28 cellular contexts compared by ENCODE assay signal in genomic region chr1:195238313-195238712, GRCh38.
"Had no signal": no experiment of that assay in that cellular context is flagged by ENCODE, and none has a peak within 500 bp of the region (broad histone marks: within the 10 kb centered on the region; RNA-seq: fewer than 3 reads in every experiment).

No MANE protein-coding gene starts in this region.

- H3K4me1 ChIP-seq: esophagus squamous epithelium, heart right ventricle, lower lobe of right lung, prostate gland, right atrium auricular region, sigmoid colon, spleen, testis, tibial artery, vagina had no signal

- H3K4me1 Mint-ChIP-seq: immature natural killer cell, memory B cell, neural crest cell had no signal

- H3K9me3 Mint-ChIP-seq: effector memory CD8-positive, alpha-beta T cell; neural crest cell had no signal

- DNase-seq: cerebellar nuclear complex; cortex of kidney; effector memory CD8-positive, alpha-beta T cell; erythroblast; esophagus squamous epithelium; foreskin melanocyte; glutamatergic neuron; heart right ventricle; hippocampal formation; immature natural killer cell; islet precursor cell; kidney glomerular epithelial cell; left ventricle myocardium superior; lower lobe of right lung; nucleus accumbens; sigmoid colon; stimulated activated CD4-positive, alpha-beta T cell treated with anti-CD3 and anti-CD28 coated beads, Interleukin-4, amount 100 ng/mL, for 4 hours; stimulated activated naive CD4-positive, alpha-beta T cell; substantia nigra; testis; tibial artery had no signal

- H3K27ac ChIP-seq: esophagus squamous epithelium, heart right ventricle, lower lobe of right lung, prostate gland, right atrium auricular region, sigmoid colon, spleen, testis, tibial artery, vagina had no signal

- ATAC-seq: effector memory CD8-positive, alpha-beta T cell; heart right ventricle; left ventricle myocardium superior; natural killer cell treated with Interleukin-12 subunit alpha and Interleukin-12 subunit beta and Interleukin-15 and Interleukin-18, amount 100 ng/mL, for 72 hours had no signal

- H3K36me3 Mint-ChIP-seq: immature natural killer cell; memory B cell; natural killer cell treated with Interleukin-12 subunit alpha and Interleukin-12 subunit beta and Interleukin-15 and Interleukin-18, amount 100 ng/mL, for 72 hours had no signal

- H3K36me3 ChIP-seq: esophagus squamous epithelium, heart right ventricle, lower lobe of right lung, prostate gland, right atrium auricular region, sigmoid colon, spleen, tibial artery, vagina had no signal

- H3K4me3 ChIP-seq: esophagus squamous epithelium, heart right ventricle, lower lobe of right lung, prostate gland, right atrium auricular region, sigmoid colon, spleen, testis, tibial artery, vagina had no signal

- H3K27me3 Mint-ChIP-seq: effector memory CD8-positive, alpha-beta T cell; memory B cell; natural killer cell treated with Interleukin-12 subunit alpha and Interleukin-12 subunit beta and Interleukin-15 and Interleukin-18, amount 100 ng/mL, for 72 hours had no signal

- H3K27ac Mint-ChIP-seq: effector memory CD8-positive, alpha-beta T cell; immature natural killer cell; memory B cell; natural killer cell treated with Interleukin-12 subunit alpha and Interleukin-12 subunit beta and Interleukin-15 and Interleukin-18, amount 100 ng/mL, for 72 hours had no signal

- H3K4me3 Mint-ChIP-seq: effector memory CD8-positive, alpha-beta T cell; immature natural killer cell; memory B cell; natural killer cell treated with Interleukin-12 subunit alpha and Interleukin-12 subunit beta and Interleukin-15 and Interleukin-18, amount 100 ng/mL, for 72 hours; neural crest cell had no signal

- H3K9me3 ChIP-seq: lower lobe of right lung, prostate gland, sigmoid colon, testis, tibial artery, vagina had no signal

- H3K27me3 ChIP-seq: esophagus squamous epithelium, heart right ventricle, right atrium auricular region, sigmoid colon, spleen, testis, tibial artery, vagina had no signal
